In the genomic region with DNA sequence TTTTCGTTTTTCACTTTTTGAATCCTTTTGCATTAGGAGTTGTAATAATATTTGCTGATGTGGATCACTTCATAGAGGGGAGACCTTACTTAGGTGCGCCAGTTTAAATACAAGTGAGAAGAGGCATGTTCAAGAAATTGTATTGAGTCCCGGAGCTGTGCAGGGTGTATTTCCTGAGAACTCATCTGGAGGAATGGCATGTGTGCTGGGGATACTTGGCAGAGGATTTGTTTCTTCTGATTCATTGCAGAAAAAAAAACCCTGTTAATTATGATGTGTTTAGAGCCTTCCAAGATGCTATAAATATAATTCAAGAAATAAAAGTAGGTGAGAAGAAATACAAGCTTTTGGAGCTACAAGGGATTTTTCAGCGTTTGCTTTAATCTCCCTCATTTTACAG, we compare ENCODE assay signal across 1 cellular context.
TF ChIP-seq lines count a peak whose summit lies in the region.

No MANE protein-coding gene starts in this region.

TF ChIP-seq in A549, 52 proteins besides CTCF, POLR2A, EP300 and RAD21 (continued from another document):
- TF ChIP-seq HMGXB4 (CRISPR knock-in tag; IDR thresholded peaks at IDR 0.05; ENCODE audit: borderline replicate concordance) (no peak), RFX5 (IDR thresholded peaks at IDR 0.05) (no peak), CBX2 (IDR thresholded peaks at IDR 0.05; ENCODE audit: borderline replicate concordance, low read depth) (no peak), EHF (CRISPR knock-in tag; IDR thresholded peaks at IDR 0.05) (no peak), ZNF302 (CRISPR knock-in tag; IDR thresholded peaks at IDR 0.05) (no peak), RNF2 (IDR thresholded peaks at IDR 0.05; ENCODE audit: borderline replicate concordance, low read depth) (no peak), HOXB5 (CRISPR knock-in tag; IDR thresholded peaks at IDR 0.05) (no peak), ELK1 (IDR thresholded peaks at IDR 0.05; ENCODE audit: low read depth, low read length) (no peak)
- TF ChIP-seq, protein P1, sequence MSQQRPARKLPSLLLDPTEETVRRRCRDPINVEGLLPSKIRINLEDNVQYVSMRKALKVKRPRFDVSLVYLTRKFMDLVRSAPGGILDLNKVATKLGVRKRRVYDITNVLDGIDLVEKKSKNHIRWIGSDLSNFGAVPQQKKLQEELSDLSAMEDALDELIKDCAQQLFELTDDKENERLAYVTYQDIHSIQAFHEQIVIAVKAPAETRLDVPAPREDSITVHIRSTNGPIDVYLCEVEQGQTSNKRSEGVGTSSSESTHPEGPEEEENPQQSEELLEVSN (IDR thresholded peaks at IDR 0.05; ENCODE audit: borderline replicate concordance, low read depth) = no peak
TF ChIP-seq in A549: peak in this region for 0.
